In genomic region chr7:99894738-99895137, GRCh38 we compare ENCODE assay signal across 34 cellular contexts. TPM values are rescaled to one million over a fixed set of nuclear protein-coding genes. Genes with fewer than 3 reads are reported as not detected.
"Had no signal": no experiment of that assay in that cellular context is flagged by ENCODE, and none has a peak within 500 bp of the region (broad histone marks: within the 10 kb centered on the region; RNA-seq: fewer than 3 reads in every experiment).

No MANE protein-coding gene starts in this region.

- H3K9me3 ChIP-seq: psoas muscle, suprapubic skin, testis, tibial artery, transverse colon, upper lobe of right lung, uterus had no signal

- H3K27ac Mint-ChIP-seq: natural killer cell; nephron; neural progenitor cell; progenitor cell of endocrine pancreas; stimulated activated memory B cell treated with anti-CD40 and anti-IgM and Interleukin-4, amounts not matched to agents 10 μg/mL and 1 μg/mL and 100 μg/mL, for 72 hours; stimulated activated naive CD8-positive, alpha-beta T cell treated with anti-CD3 and anti-CD28 coated beads, Interleukin-15, amount 100 ng/mL, for 72 hours; type B pancreatic cell had no signal

- H3K4me3 ChIP-seq: neural progenitor cell, ovary, psoas muscle, skin epidermis, smooth muscle cell, spleen, suprapubic skin, testis, tibial artery, transverse colon, upper lobe of right lung, uterus had no signal

- H3K36me3 ChIP-seq: neural progenitor cell, ovary, uterus had no signal

- H3K27ac ChIP-seq: neural progenitor cell, ovary, parathyroid adenoma, psoas muscle, skin epidermis, spleen, suprapubic skin, testis, tibial artery, transverse colon, upper lobe of right lung, uterus had no signal

- H3K4me1 Mint-ChIP-seq: nephron, neural progenitor cell had no signal

- H3K9me3 Mint-ChIP-seq: natural killer cell, type B pancreatic cell had no signal

- H3K4me1 ChIP-seq: neural progenitor cell, parathyroid adenoma, psoas muscle, testis, tibial artery, transverse colon, upper lobe of right lung, uterus had no signal

- H3K27me3 Mint-ChIP-seq: progenitor cell of endocrine pancreas; stimulated activated memory B cell treated with anti-CD40 and anti-IgM and Interleukin-4, amounts not matched to agents 10 μg/mL and 1 μg/mL and 100 μg/mL, for 72 hours; stimulated activated naive CD8-positive, alpha-beta T cell treated with anti-CD3 and anti-CD28 coated beads, Interleukin-15, amount 100 ng/mL, for 72 hours; type B pancreatic cell had no signal

- H3K4me3 Mint-ChIP-seq: natural killer cell; nephron; neural progenitor cell; stimulated activated memory B cell treated with anti-CD40 and anti-IgM and Interleukin-4, amounts not matched to agents 10 μg/mL and 1 μg/mL and 100 μg/mL, for 72 hours; stimulated activated naive CD8-positive, alpha-beta T cell treated with anti-CD3 and anti-CD28 coated beads, Interleukin-15, amount 100 ng/mL, for 72 hours; type B pancreatic cell had no signal

- DNase-seq: natural killer cell; occipital lobe; ovary; posterior cingulate gyrus; psoas muscle; right cardiac atrium; spleen; stimulated activated CD4-positive, alpha-beta T cell treated with anti-CD3 and anti-CD28 coated beads, Interleukin-12 subunit alpha, Interleukin-12 subunit beta, amount 100 ng/mL, for 4 hours; stimulated activated CD4-positive, alpha-beta T cell treated with anti-CD3 and anti-CD28 coated beads, Interleukin-1b, Interleukin-23, amount 100 ng/mL, for 48 hours; stimulated activated CD4-positive, alpha-beta T cell treated with anti-CD3 and anti-CD28 coated beads, Interleukin-4, amount 100 ng/mL, for 1 hour; stimulated activated CD4-positive, alpha-beta T cell treated with anti-CD3 and anti-CD28 coated beads, Interleukin-4, amount 100 ng/mL, for 4 hours; stimulated activated CD8-positive, alpha-beta memory T cell treated with anti-CD3 and anti-CD28 coated beads, Interleukin-4, amount 100 ng/mL, for 48 hours; stimulated activated naive CD4-positive, alpha-beta T cell; stimulated activated naive CD8-positive, alpha-beta T cell treated with anti-CD3 and anti-CD28 coated beads, Interleukin-15, amount 100 ng/mL, for 72 hours; stimulated activated naive CD8-positive, alpha-beta T cell treated with anti-CD3 and anti-CD28 coated beads, Interleukin-15, Interleukin-2, amounts not matched to agents 100 U/mL and 50 U/mL, for 24 hours; substantia nigra; testis; tibial artery; transverse colon; upper lobe of right lung; uterus had no signal

RNA-seq across cellular contexts. Expression of gene OR2AE1, which starts 17.9 kb away (rescaled TPM):
- total RNA-seq: natural killer cell, occipital lobe, progenitor cell of endocrine pancreas, psoas muscle, sciatic nerve, smooth muscle cell, testis, transverse colon, upper lobe of right lung, urinary bladder, uterus had no signal

RNA-seq across cellular contexts. Expression of gene TRIM4, which starts 24.6 kb away (rescaled TPM):
- total RNA-seq: smooth muscle cell had no signal

RNA-seq across cellular contexts. Expression of gene GJC3, which starts 34.7 kb away (rescaled TPM):
- total RNA-seq: natural killer cell, osteoblast, renal cortical epithelial cell, smooth muscle cell, transverse colon, upper lobe of right lung, urinary bladder had no signal
